16 cellular contexts compared by ENCODE assay signal in the genomic region with DNA sequence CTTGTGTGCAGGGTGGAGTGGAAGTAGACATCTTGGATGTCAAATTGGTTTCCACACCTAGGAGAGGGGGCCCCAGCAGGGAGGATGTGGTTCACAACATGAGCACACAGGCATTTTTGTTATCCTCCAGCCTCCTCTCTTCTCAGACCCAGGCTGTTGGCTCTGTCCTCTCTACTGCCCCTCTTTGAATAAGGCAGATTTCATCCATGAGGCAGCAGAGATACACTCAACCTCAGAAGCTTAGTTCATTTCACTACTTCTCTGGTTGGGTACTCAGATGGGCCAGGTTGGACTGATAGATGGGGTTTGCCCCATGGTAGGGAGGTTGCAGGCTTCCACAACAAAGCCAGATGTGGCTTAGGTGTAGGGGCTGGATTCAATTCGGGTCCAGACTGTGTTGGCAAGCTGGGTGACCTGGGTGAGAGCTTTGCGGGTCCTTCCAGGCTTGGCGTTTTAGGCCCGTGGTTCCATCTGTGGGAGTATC. TPM values are rescaled to one million over a fixed set of nuclear protein-coding genes. Genes with fewer than 3 reads are reported as not detected.
DNase-seq lines count a peak whose midpoint lies in the region; ATAC-seq and TF ChIP-seq lines count a peak whose summit lies in the region.
"Had no signal": no experiment of that assay in that cellular context is flagged by ENCODE, and none has a peak within 500 bp of the region (broad histone marks: within the 10 kb centered on the region; RNA-seq: fewer than 3 reads in every experiment).

No MANE protein-coding gene starts in this region.

- H3K4me1 ChIP-seq in DND-41 (ENCODE audit: insufficient read depth, low read length) (no peaks in the 10 kb centered on the region), Peyer's patch (peaks cover 0 to 7% (median 3%) of the 10 kb centered on the region in 4 donors)
- H3K4me1 ChIP-seq: BE2C had no signal

- ATAC-seq in DND-41 (ENCODE audit: insufficient read depth, low read depth) = peak; percentile 70
- ATAC-seq in stimulated activated effector memory CD8-positive, alpha-beta T cell treated with anti-CD3 and anti-CD28 coated beads, Interleukin-12 subunit alpha, Interleukin-12 subunit beta, amount 100 ng/mL, for 72 hours = peak; percentile 86

- H3K9me3 ChIP-seq in DND-41 (ENCODE audit: insufficient read depth, low read length, severe bottlenecking) (no peaks in the 10 kb centered on the region), Peyer's patch (no peaks in the 10 kb centered on the region)
- H3K9me3 ChIP-seq: adrenal gland, BE2C had no signal

- no peaks in the 10 kb centered on the region for H3K27me3 ChIP-seq in DND-41 (ENCODE audit: insufficient read depth, low read length, poor library complexity)
- no peaks in the 10 kb centered on the region for H3K27me3 ChIP-seq in Peyer's patch
- H3K27me3 ChIP-seq: adrenal gland, BE2C had no signal

- H3K4me1 Mint-ChIP-seq in stimulated activated effector memory CD8-positive, alpha-beta T cell treated with anti-CD3 and anti-CD28 coated beads, Interleukin-12 subunit alpha, Interleukin-12 subunit beta, amount 100 ng/mL, for 72 hours = peaks cover 78% of the 10 kb centered on the region

- DNase-seq in DND-41 (peak; percentile 50), Peyer's patch (peak in 2 of 3 donors; percentile 45 to 69), DMS153 treated with DMSO at 0.1 percent for 48 hours (lab: John Stamatoyannopoulos, UW; ENCODE audit: unreplicated experiment) (no peak), DMS53 treated with DMSO at 0.1 percent for 48 hours (lab: John Stamatoyannopoulos, UW; ENCODE audit: unreplicated experiment) (no peak), globus pallidus (ENCODE audit: low spot score) (no peak)
- DNase-seq in central memory CD4-positive, alpha-beta T cell = peak; percentile 40
- DNase-seq in stimulated activated effector memory CD8-positive, alpha-beta T cell treated with anti-CD3 and anti-CD28 coated beads, Interleukin-12 subunit alpha, Interleukin-12 subunit beta, amount 100 ng/mL, for 72 hours (ENCODE audit: low spot score in 2 of 2) = peak in 1 of 2 donors; percentile 72
- DNase-seq: BE2C, caudate nucleus, DMS79, NCI-H1417, Right ventricle myocardium superior had no signal

- H3K4me3 Mint-ChIP-seq in stimulated activated effector memory CD8-positive, alpha-beta T cell treated with anti-CD3 and anti-CD28 coated beads, Interleukin-12 subunit alpha, Interleukin-12 subunit beta, amount 100 ng/mL, for 72 hours = peak overlapping the region; percentile 55

- no peak overlapping the region for H3K9ac ChIP-seq in DND-41 (ENCODE audit: low read depth, low read length)
- H3K9ac ChIP-seq: KMS-11 had no signal

- no peak for TF ChIP-seq CTCF in DND-41 (IDR thresholded peaks at IDR 0.05; ENCODE audit: borderline replicate concordance, extremely low read depth, low read length, poor library complexity, severe bottlenecking)
- no peak for TF ChIP-seq CTCF in Peyer's patch (IDR thresholded peaks at IDR 0.05)

- H4K20me1 ChIP-seq in DND-41 (ENCODE audit: insufficient read depth, low read length) = no peaks in the 10 kb centered on the region

- no peaks in the 10 kb centered on the region for H3K79me2 ChIP-seq in DND-41 (ENCODE audit: insufficient read depth, low read length)

- TF ChIP-seq POLR2A in Peyer's patch (IDR thresholded peaks at IDR 0.05) = no peak

- H3K36me3 Mint-ChIP-seq in stimulated activated effector memory CD8-positive, alpha-beta T cell treated with anti-CD3 and anti-CD28 coated beads, Interleukin-12 subunit alpha, Interleukin-12 subunit beta, amount 100 ng/mL, for 72 hours = peaks cover 77% of the 10 kb centered on the region

- H3K4me2 ChIP-seq in DND-41 (ENCODE audit: insufficient read depth, low read length) = no peak overlapping the region
- H3K4me2 ChIP-seq: KMS-11 had no signal

- H2AFZ ChIP-seq in DND-41 (ENCODE audit: low read depth, low read length) = no peak overlapping the region

- H3K27ac ChIP-seq in DND-41 (ENCODE audit: low read length) (no peak overlapping the region), Peyer's patch (peak overlapping the region in 1 of 4 donors; percentile 13)
- H3K27ac ChIP-seq: KMS-11 had no signal

- peak overlapping the region; percentile 91 for H3K27ac Mint-ChIP-seq in stimulated activated effector memory CD8-positive, alpha-beta T cell treated with anti-CD3 and anti-CD28 coated beads, Interleukin-12 subunit alpha, Interleukin-12 subunit beta, amount 100 ng/mL, for 72 hours
- H3K27ac Mint-ChIP-seq: progenitor cell of endocrine pancreas had no signal

- no peaks in the 10 kb centered on the region for H3K9me3 Mint-ChIP-seq in stimulated activated effector memory CD8-positive, alpha-beta T cell treated with anti-CD3 and anti-CD28 coated beads, Interleukin-12 subunit alpha, Interleukin-12 subunit beta, amount 100 ng/mL, for 72 hours

- no peak overlapping the region for H3K4me3 ChIP-seq in DND-41 (ENCODE audit: low read depth in 1 of 2, low read length in 2 of 2)
- H3K4me3 ChIP-seq in Peyer's patch = no peak overlapping the region
- H3K4me3 ChIP-seq: adrenal gland had no signal

- peaks cover 26% of the 10 kb centered on the region for H3K36me3 ChIP-seq in DND-41 (ENCODE audit: insufficient read depth, low read length)
- H3K36me3 ChIP-seq in Peyer's patch = peaks cover 0 to 9% (median 0%) of the 10 kb centered on the region in 3 donors

RNA-seq across cellular contexts. Expression of gene NFATC3, which starts 22.2 kb away (rescaled TPM):
- 10 to 100 TPM; 40.5 to 72.0 (median 61.0) TPM for total RNA-seq in Peyer's patch

RNA-seq across cellular contexts. Expression of gene DUS2, which starts 39.9 kb away (rescaled TPM):
- total RNA-seq in Peyer's patch = 10 to 100 TPM; 15.3 to 38.8 (median 21.2) TPM

RNA-seq across cellular contexts. Expression of gene DDX28, which starts 39.9 kb away (rescaled TPM):
- 1 to 10 TPM; 3.4 to 6.7 (median 4.1) TPM for total RNA-seq in Peyer's patch

RNA-seq across cellular contexts. Expression of gene DPEP2NB, which starts 47.2 kb away (rescaled TPM):
- total RNA-seq in Peyer's patch = not detected
- total RNA-seq: adrenal gland, progenitor cell of endocrine pancreas, Right ventricle myocardium superior, subcutaneous adipose tissue had no signal

Comparison
In these comparisons a context has a peak if more than half of its experiments do, and no peak if none do; other contexts are left out.
1. DNase-seq: peak in DND-41 (single experiment), Peyer's patch (2 of 3) and central memory CD4-positive, alpha-beta T cell (single experiment); none in DMS153 treated with DMSO at 0.1 percent for 48 hours (single experiment), DMS53 treated with DMSO at 0.1 percent for 48 hours (single experiment) and globus pallidus (single experiment).